Comparison of ENCODE assay signal across 1 cellular context in the genomic region with DNA sequence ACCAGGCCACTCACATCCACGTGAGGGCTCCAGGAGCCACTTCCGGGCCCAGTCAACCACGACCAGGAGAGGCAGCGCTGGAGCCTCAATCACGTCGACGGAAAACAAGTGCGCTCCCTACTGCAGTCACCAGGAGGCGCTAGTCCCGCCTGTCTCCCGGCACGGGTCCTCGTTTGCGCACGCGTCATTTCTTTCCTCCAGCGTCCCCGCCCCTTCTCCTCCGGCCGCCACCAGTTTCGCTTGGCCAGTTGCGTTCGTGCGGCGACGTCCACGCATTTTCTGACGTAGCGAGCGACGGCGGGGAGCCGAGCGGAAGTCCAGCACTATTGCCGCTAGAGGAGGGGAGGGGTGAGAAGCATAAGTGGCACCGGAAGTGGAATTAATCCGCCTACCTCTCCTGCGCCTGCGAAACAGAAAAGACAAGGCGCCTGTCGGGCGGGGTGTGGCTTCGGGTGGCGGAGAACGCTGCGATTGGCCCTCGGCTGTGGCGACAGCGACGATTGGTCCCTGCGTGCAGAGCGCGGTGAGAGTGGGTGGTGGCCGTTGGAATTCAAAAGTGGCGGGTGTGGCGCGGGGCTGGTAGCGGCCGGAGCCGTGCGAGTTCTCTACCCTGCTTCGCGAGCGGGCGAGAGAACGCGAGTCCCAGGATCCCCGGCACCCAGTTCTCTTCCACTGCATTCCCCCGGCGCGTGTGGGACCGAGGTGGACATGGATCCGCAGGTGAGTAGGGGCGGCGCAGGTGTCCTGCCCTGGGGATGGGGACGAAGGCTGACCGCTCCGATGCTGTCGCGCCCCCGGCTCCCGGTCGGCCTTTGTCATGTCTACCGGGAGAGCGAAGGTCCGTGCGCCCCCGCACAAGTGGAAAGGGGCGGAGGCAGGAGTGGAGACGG.
TF ChIP-seq lines count a peak whose summit lies in the region.

TSS of gene KIFC1 (plus strand) at position 546 of the 890 bp plus-strand sequence. CDS start at position 709, 163 bp downstream.

TF ChIP-seq in GM12878, 131 proteins besides CTCF, POLR2A, EP300 and RAD21 (continued from another document and continues in another):
- TF ChIP-seq, protein P1, sequence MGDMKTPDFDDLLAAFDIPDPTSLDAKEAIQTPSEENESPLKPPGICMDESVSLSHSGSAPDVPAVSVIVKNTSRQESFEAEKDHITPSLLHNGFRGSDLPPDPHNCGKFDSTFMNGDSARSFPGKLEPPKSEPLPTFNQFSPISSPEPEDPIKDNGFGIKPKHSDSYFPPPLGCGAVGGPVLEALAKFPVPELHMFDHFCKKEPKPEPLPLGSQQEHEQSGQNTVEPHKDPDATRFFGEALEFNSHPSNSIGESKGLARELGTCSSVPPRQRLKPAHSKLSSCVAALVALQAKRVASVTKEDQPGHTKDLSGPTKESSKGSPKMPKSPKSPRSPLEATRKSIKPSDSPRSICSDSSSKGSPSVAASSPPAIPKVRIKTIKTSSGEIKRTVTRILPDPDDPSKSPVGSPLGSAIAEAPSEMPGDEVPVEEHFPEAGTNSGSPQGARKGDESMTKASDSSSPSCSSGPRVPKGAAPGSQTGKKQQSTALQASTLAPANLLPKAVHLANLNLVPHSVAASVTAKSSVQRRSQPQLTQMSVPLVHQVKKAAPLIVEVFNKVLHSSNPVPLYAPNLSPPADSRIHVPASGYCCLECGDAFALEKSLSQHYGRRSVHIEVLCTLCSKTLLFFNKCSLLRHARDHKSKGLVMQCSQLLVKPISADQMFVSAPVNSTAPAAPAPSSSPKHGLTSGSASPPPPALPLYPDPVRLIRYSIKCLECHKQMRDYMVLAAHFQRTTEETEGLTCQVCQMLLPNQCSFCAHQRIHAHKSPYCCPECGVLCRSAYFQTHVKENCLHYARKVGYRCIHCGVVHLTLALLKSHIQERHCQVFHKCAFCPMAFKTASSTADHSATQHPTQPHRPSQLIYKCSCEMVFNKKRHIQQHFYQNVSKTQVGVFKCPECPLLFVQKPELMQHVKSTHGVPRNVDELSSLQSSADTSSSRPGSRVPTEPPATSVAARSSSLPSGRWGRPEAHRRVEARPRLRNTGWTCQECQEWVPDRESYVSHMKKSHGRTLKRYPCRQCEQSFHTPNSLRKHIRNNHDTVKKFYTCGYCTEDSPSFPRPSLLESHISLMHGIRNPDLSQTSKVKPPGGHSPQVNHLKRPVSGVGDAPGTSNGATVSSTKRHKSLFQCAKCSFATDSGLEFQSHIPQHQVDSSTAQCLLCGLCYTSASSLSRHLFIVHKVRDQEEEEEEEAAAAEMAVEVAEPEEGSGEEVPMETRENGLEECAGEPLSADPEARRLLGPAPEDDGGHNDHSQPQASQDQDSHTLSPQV (IDR thresholded peaks at IDR 0.05): no peak
- TF ChIP-seq NR2F1 (conservative IDR thresholded peaks at IDR 0.05) (no peak), IKZF1 (conservative IDR thresholded peaks at IDR 0.05) (peak; percentile 90), ATF2 (IDR thresholded peaks at IDR 0.05; ENCODE audit: low read length) (no peak), ZZZ3 (IDR thresholded peaks at IDR 0.05; ENCODE audit: control insufficient read depth, insufficient read length, low read depth) (no peak), PKNOX1 (IDR thresholded peaks at IDR 0.05) (peak; percentile 87), FOS (IDR thresholded peaks at IDR 0.05; ENCODE audit: borderline replicate concordance, extremely low read depth, insufficient read length) (peak; percentile 35), NFXL1 (IDR thresholded peaks at IDR 0.05; ENCODE audit: borderline replicate concordance) (no peak), RELA (IDR thresholded peaks at IDR 0.05; ENCODE audit: borderline replicate concordance, partially characterized antibody) (peak; percentile 81), NR2C2 (IDR thresholded peaks at IDR 0.05; ENCODE audit: borderline replicate concordance, control insufficient read depth, insufficient read length, low read depth) (no peak), CBX5 (IDR thresholded peaks at IDR 0.05; ENCODE audit: low read depth) (no peak), REST (IDR thresholded peaks at IDR 0.05; ENCODE audit: low read depth, low read length) (no peak), SUZ12 (IDR thresholded peaks at IDR 0.05; ENCODE audit: unreplicated experiment) (no peak), ESRRA (IDR thresholded peaks at IDR 0.05; ENCODE audit: low read length) (no peak), ZNF24 (IDR thresholded peaks at IDR 0.05) (peak; percentile 96), HDAC2 (IDR thresholded peaks at IDR 0.05) (peak; percentile 69; the same call in 1 of the 2 replicates), E4F1 (IDR thresholded peaks at IDR 0.05; ENCODE audit: borderline replicate concordance, partially characterized antibody) (peak; percentile 80), PAX5 (IDR thresholded peaks at IDR 0.05; ENCODE audit: borderline replicate concordance, low read depth, low read length) (peak; percentile 98), ATF7 (IDR thresholded peaks at IDR 0.05; ENCODE audit: low read depth) (peak; percentile 83), ZNF384 (IDR thresholded peaks at IDR 0.05; ENCODE audit: borderline replicate concordance, low read depth, low read length) (no peak), HSF1 (IDR thresholded peaks at IDR 0.05; ENCODE audit: low read depth, low read length) (0 out of 2 replicates have a peak, but pooled peaks have one; percentile 12), KDM1A (IDR thresholded peaks at IDR 0.05; ENCODE audit: borderline replicate concordance) (no peak), BCL11A (IDR thresholded peaks at IDR 0.05; ENCODE audit: low read depth, low read length) (no peak), SUPT20H (IDR thresholded peaks at IDR 0.05; ENCODE audit: borderline replicate concordance, control insufficient read depth, low read depth, low read length) (no peak)
- TF ChIP-seq, protein P2, sequence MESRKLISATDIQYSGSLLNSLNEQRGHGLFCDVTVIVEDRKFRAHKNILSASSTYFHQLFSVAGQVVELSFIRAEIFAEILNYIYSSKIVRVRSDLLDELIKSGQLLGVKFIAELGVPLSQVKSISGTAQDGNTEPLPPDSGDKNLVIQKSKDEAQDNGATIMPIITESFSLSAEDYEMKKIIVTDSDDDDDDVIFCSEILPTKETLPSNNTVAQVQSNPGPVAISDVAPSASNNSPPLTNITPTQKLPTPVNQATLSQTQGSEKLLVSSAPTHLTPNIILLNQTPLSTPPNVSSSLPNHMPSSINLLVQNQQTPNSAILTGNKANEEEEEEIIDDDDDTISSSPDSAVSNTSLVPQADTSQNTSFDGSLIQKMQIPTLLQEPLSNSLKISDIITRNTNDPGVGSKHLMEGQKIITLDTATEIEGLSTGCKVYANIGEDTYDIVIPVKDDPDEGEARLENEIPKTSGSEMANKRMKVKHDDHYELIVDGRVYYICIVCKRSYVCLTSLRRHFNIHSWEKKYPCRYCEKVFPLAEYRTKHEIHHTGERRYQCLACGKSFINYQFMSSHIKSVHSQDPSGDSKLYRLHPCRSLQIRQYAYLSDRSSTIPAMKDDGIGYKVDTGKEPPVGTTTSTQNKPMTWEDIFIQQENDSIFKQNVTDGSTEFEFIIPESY (IDR thresholded peaks at IDR 0.05): no peak
- TF ChIP-seq, protein P3, sequence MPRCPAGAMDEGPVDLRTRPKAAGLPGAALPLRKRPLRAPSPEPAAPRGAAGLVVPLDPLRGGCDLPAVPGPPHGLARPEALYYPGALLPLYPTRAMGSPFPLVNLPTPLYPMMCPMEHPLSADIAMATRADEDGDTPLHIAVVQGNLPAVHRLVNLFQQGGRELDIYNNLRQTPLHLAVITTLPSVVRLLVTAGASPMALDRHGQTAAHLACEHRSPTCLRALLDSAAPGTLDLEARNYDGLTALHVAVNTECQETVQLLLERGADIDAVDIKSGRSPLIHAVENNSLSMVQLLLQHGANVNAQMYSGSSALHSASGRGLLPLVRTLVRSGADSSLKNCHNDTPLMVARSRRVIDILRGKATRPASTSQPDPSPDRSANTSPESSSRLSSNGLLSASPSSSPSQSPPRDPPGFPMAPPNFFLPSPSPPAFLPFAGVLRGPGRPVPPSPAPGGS (IDR thresholded peaks at IDR 0.05; ENCODE audit: borderline replicate concordance, insufficient read depth, low read depth, low read length, poor library complexity, severe bottlenecking): no peak
- TF ChIP-seq, protein P4, sequence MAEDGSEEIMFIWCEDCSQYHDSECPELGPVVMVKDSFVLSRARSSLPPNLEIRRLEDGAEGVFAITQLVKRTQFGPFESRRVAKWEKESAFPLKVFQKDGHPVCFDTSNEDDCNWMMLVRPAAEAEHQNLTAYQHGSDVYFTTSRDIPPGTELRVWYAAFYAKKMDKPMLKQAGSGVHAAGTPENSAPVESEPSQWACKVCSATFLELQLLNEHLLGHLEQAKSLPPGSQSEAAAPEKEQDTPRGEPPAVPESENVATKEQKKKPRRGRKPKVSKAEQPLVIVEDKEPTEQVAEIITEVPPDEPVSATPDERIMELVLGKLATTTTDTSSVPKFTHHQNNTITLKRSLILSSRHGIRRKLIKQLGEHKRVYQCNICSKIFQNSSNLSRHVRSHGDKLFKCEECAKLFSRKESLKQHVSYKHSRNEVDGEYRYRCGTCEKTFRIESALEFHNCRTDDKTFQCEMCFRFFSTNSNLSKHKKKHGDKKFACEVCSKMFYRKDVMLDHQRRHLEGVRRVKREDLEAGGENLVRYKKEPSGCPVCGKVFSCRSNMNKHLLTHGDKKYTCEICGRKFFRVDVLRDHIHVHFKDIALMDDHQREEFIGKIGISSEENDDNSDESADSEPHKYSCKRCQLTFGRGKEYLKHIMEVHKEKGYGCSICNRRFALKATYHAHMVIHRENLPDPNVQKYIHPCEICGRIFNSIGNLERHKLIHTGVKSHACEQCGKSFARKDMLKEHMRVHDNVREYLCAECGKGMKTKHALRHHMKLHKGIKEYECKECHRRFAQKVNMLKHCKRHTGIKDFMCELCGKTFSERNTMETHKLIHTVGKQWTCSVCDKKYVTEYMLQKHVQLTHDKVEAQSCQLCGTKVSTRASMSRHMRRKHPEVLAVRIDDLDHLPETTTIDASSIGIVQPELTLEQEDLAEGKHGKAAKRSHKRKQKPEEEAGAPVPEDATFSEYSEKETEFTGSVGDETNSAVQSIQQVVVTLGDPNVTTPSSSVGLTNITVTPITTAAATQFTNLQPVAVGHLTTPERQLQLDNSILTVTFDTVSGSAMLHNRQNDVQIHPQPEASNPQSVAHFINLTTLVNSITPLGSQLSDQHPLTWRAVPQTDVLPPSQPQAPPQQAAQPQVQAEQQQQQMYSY (CRISPR knock-in tag; IDR thresholded peaks at IDR 0.05): no peak
